11 cellular contexts compared by ENCODE assay signal in the genomic region with DNA sequence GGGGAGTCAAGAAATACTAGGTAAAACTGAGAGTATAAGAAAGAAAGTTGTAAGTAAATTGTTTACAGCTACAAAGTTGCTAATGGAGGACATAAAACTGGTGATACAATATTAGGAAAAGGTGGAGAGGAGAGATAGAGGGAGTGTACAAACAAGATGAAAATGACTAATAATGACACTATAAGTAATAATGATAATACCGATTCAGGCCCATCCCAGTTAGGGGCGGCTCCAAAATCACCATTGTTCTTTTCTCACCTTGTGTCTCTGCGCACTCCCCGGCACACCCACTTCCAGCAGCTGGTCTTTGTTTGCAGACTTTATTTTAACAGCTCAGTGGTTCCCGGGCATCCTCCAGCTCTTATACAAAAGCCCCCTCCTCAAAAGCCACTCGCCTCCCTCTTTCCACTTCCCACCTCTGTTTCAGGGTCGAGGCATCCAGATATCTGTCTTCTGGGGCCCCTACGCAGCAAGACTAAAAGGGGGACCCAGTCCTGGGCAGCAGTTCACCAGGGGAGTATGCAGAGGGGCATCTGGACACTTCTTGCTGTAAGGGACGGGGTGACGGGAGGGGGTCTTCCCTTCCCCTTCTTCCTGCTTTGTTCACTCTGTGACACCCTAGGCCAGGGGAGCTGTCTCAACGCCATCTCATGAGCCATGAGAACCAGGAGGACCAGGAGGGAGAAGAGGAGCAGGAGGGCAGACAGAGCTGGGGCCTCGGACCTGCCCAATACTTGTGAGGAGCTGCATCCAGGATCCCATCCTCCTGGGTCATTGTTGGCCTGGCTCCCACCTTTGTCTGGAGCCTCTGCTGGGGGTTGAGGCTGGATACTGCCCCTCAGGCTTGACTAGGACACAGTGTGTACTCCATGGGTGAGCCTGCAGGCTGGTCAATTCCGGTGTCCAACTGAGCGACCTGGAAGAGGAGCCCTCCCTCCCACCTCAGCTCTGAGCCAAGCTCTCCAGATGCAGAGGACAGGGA. TPM values are rescaled to one million over a fixed set of nuclear protein-coding genes. Genes with fewer than 3 reads are reported as not detected.
A peak's percentile ranks its signal among the peaks of the same experiment; 100 is the strongest.
DNase-seq lines count a peak whose midpoint lies in the region; TF ChIP-seq lines count a peak whose summit lies in the region.
"Had no signal": no experiment of that assay in that cellular context is flagged by ENCODE, and none has a peak within 500 bp of the region (broad histone marks: within the 10 kb centered on the region; RNA-seq: fewer than 3 reads in every experiment).

No MANE protein-coding gene starts in this region.

- H3K9me3 Mint-ChIP-seq in activated CD4-positive, alpha-beta T cell treated with anti-CD3 and anti-CD28 coated beads, Interleukin-2, amount 10 ng/mL, durations not matched to agents 24 days and 14 days = peaks cover 10% of the 10 kb centered on the region
- peaks cover 2% of the 10 kb centered on the region for H3K9me3 Mint-ChIP-seq in activated naive CD8-positive, alpha-beta T cell treated with anti-CD3 and anti-CD28 coated beads for 36 hours

- peaks cover 51% of the 10 kb centered on the region for H3K4me1 Mint-ChIP-seq in activated CD4-positive, alpha-beta T cell treated with anti-CD3 and anti-CD28 coated beads, Interleukin-2, amount 10 ng/mL, durations not matched to agents 24 days and 14 days
- peaks cover 55% of the 10 kb centered on the region for H3K4me1 Mint-ChIP-seq in activated naive CD8-positive, alpha-beta T cell treated with anti-CD3 and anti-CD28 coated beads for 36 hours

- no peak for TF ChIP-seq CTCF in suprapubic skin (IDR thresholded peaks at IDR 0.05)

- no peaks in the 10 kb centered on the region for H3K27me3 ChIP-seq in suprapubic skin

- peak overlapping the region; percentile 26 for H3K27ac Mint-ChIP-seq in activated CD4-positive, alpha-beta T cell treated with anti-CD3 and anti-CD28 coated beads, Interleukin-2, amount 10 ng/mL, durations not matched to agents 24 days and 14 days
- no peak overlapping the region for H3K27ac Mint-ChIP-seq in activated naive CD8-positive, alpha-beta T cell treated with anti-CD3 and anti-CD28 coated beads for 36 hours

- H3K4me3 ChIP-seq in suprapubic skin = peak overlapping the region; percentile 60
- H3K4me3 ChIP-seq: mucosa of descending colon, SK-N-MC had no signal

- H3K36me3 ChIP-seq in suprapubic skin = peaks cover 17% of the 10 kb centered on the region

- DNase-seq in activated CD4-positive, alpha-beta T cell treated with anti-CD3 and anti-CD28 coated beads, Interleukin-2, amount 10 ng/mL, durations not matched to agents 24 days and 14 days = no peak
- DNase-seq in activated CD4-positive, alpha-beta T cell treated with anti-CD3 and anti-CD28 coated beads for 1 hour = no peak
- DNase-seq in activated naive CD8-positive, alpha-beta T cell treated with anti-CD3 and anti-CD28 coated beads for 36 hours = no peak
- DNase-seq in islet precursor cell = peak; percentile 47
- DNase-seq in suprapubic skin (ENCODE audit: low spot score in 2 of 2) = no peak
- no peak for DNase-seq in NCI-H774 (lab: John Stamatoyannopoulos, UW)
- no peak for DNase-seq in HK-2 (ENCODE audit: unreplicated experiment)
- DNase-seq in stimulated activated naive CD4-positive, alpha-beta T cell treated with Interleukin-2 at 50 U/mL for 16 hours (lab: John Stamatoyannopoulos, UW) = no peak
- DNase-seq: mucosa of descending colon, NCI-H1417 had no signal

- peaks cover 38% of the 10 kb centered on the region for H3K4me1 ChIP-seq in suprapubic skin

- no peak for TF ChIP-seq POLR2A in suprapubic skin (IDR thresholded peaks at IDR 0.05)

- whole genome bisulfite sequencing in suprapubic skin = 84% methylated on average over 14 of the region's 14 CpGs

- H3K27ac ChIP-seq in suprapubic skin = no peak overlapping the region
- H3K27ac ChIP-seq: SK-N-MC had no signal

- H3K4me3 Mint-ChIP-seq in activated CD4-positive, alpha-beta T cell treated with anti-CD3 and anti-CD28 coated beads, Interleukin-2, amount 10 ng/mL, durations not matched to agents 24 days and 14 days = peak overlapping the region; percentile 91
- peak overlapping the region; percentile 86 for H3K4me3 Mint-ChIP-seq in activated naive CD8-positive, alpha-beta T cell treated with anti-CD3 and anti-CD28 coated beads for 36 hours

- no peaks in the 10 kb centered on the region for H3K9me3 ChIP-seq in suprapubic skin
- H3K9me3 ChIP-seq: mucosa of descending colon had no signal

- intact Hi-C loops in activated CD4-positive, alpha-beta T cell treated with anti-CD3 and anti-CD28 coated beads, Interleukin-2, amount 10 ng/mL, durations not matched to agents 24 days and 14 days (cut with micrococcal nuclease) = loop anchor here (5.0 kb wide), 3 partner anchors 41 to 246 kb away; a partner anchor contains a TSS

- H3K36me3 Mint-ChIP-seq in activated CD4-positive, alpha-beta T cell treated with anti-CD3 and anti-CD28 coated beads, Interleukin-2, amount 10 ng/mL, durations not matched to agents 24 days and 14 days (ENCODE audit: low read depth) = peaks cover 64% of the 10 kb centered on the region
- H3K36me3 Mint-ChIP-seq in activated naive CD8-positive, alpha-beta T cell treated with anti-CD3 and anti-CD28 coated beads for 36 hours = peaks cover 55% of the 10 kb centered on the region

- TF ChIP-seq EP300 in suprapubic skin (IDR thresholded peaks at IDR 0.05) = no peak

- H3K27me3 Mint-ChIP-seq in activated CD4-positive, alpha-beta T cell treated with anti-CD3 and anti-CD28 coated beads, Interleukin-2, amount 10 ng/mL, durations not matched to agents 24 days and 14 days = no peaks in the 10 kb centered on the region
- no peaks in the 10 kb centered on the region for H3K27me3 Mint-ChIP-seq in activated naive CD8-positive, alpha-beta T cell treated with anti-CD3 and anti-CD28 coated beads for 36 hours

RNA-seq across cellular contexts. Expression of a gene that starts 2.7 kb away (rescaled TPM):
- total RNA-seq in activated CD4-positive, alpha-beta T cell treated with anti-CD3 and anti-CD28 coated beads, Interleukin-2, amount 10 ng/mL, durations not matched to agents 24 days and 14 days = 52.0 and 58.6 TPM in 2 replicates
- 10 to 100 TPM; 54.3 to 57.0 TPM for total RNA-seq in activated naive CD8-positive, alpha-beta T cell treated with anti-CD3 and anti-CD28 coated beads for 36 hours
- 10 to 100 TPM; 15.3 to 21.8 (median 17.1) TPM for total RNA-seq in suprapubic skin

RNA-seq across cellular contexts. Expression of a gene that starts 16.3 kb away (rescaled TPM):
- 36.2 and 37.3 TPM in 2 replicates for total RNA-seq in activated CD4-positive, alpha-beta T cell treated with anti-CD3 and anti-CD28 coated beads, Interleukin-2, amount 10 ng/mL, durations not matched to agents 24 days and 14 days
- 10 to 100 TPM; 17.6 to 19.3 TPM for total RNA-seq in activated naive CD8-positive, alpha-beta T cell treated with anti-CD3 and anti-CD28 coated beads for 36 hours
- 1 to 10 TPM; 1.2 to 7.3 (median 3.0) TPM for total RNA-seq in suprapubic skin

RNA-seq across cellular contexts. Expression of a gene that starts 35.0 kb away (rescaled TPM):
- 0.17 TPM in 1 of 2 replicates, not detected in the other for total RNA-seq in activated CD4-positive, alpha-beta T cell treated with anti-CD3 and anti-CD28 coated beads, Interleukin-2, amount 10 ng/mL, durations not matched to agents 24 days and 14 days
- total RNA-seq in activated naive CD8-positive, alpha-beta T cell treated with anti-CD3 and anti-CD28 coated beads for 36 hours = under 1 TPM; 0.70 to 0.95 TPM
- 1 to 10 TPM; 3.3 to 7.9 (median 6.4) TPM for total RNA-seq in suprapubic skin
